Comparison of ENCODE assay signal across 1 cellular context in the genomic region with DNA sequence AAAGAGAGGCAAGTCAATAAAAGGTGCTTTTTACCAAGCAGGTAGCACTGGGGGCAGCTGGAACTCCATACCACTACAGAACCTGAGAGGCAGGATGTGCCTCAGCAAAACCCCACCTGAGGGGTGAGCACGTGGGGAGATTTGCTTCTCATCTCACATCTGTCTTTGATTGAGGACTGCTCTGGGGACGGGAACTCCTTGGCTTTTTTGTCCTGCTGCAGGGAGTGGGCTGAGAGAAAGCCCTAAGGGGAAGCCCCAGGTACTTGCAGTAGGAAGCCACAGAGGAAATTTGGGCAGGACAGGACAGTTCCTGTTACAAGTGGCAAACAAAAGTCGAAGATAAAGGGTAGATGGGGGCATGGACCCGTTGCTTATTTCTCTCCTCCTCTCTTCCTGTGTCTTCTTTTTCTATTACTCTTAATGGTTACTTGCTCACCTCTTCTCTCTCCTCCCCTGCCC.
TF ChIP-seq lines count a peak whose summit lies in the region.

No MANE protein-coding gene starts in this region.

TF ChIP-seq in IMR-90, 13 proteins besides CTCF, POLR2A, EP300 and RAD21:
- TF ChIP-seq SMC3 (IDR thresholded peaks at IDR 0.05; ENCODE audit: low read depth, low read length) (no peak), RFX5 (IDR thresholded peaks at IDR 0.05; ENCODE audit: low read depth, low read length) (no peak), BHLHE40 (IDR thresholded peaks at IDR 0.05; ENCODE audit: low read depth, low read length) (no peak), FOS (IDR thresholded peaks at IDR 0.05; ENCODE audit: low read depth, low read length) (no peak), CHD1 (IDR thresholded peaks at IDR 0.05; ENCODE audit: low read depth, low read length) (no peak), MAZ (IDR thresholded peaks at IDR 0.05; ENCODE audit: borderline replicate concordance, low read depth, low read length) (no peak), MAFK (IDR thresholded peaks at IDR 0.05; ENCODE audit: low read depth, low read length) (no peak), MXI1 (IDR thresholded peaks at IDR 0.05; ENCODE audit: borderline replicate concordance, low read depth, low read length) (no peak)
- TF ChIP-seq, protein P1, sequence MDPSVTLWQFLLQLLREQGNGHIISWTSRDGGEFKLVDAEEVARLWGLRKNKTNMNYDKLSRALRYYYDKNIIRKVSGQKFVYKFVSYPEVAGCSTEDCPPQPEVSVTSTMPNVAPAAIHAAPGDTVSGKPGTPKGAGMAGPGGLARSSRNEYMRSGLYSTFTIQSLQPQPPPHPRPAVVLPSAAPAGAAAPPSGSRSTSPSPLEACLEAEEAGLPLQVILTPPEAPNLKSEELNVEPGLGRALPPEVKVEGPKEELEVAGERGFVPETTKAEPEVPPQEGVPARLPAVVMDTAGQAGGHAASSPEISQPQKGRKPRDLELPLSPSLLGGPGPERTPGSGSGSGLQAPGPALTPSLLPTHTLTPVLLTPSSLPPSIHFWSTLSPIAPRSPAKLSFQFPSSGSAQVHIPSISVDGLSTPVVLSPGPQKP (IDR thresholded peaks at IDR 0.05; ENCODE audit: borderline replicate concordance, low read depth, low read length) = no peak
TF ChIP-seq in IMR-90: peak in this region for 0.
